ENCODE assay signal across 9 cellular contexts in the genomic region with DNA sequence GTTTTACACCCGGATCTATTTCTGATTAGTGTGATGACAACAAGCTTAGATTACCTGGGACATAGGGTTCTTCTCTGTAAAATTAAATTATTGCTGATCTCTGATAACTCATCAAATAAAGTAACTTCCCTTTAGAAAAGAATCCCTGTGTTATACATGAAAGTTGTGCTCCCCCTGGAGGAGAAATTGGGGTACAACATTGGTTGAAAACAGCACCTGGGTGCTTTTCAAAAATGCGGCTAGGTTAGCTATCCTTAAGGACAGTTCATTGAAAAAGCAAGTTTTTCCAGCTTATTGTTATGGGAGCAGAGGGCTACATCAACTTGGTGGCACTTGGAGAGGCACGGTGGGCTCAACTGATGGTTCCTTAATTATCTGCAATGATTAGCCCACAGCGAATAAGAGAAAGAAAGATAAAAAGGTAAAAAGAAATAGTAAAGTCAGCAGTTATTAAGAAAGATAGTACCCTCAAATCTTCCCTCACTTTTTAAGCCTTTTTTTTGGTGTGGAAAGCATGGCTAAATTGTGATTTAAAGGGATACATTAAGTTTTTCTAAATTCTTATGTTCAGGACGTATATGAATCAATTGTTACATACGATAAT.
A peak's percentile ranks its signal among the peaks of the same experiment; 100 is the strongest.
DNase-seq lines count a peak whose midpoint lies in the region; ATAC-seq and TF ChIP-seq lines count a peak whose summit lies in the region.
"Had no signal": no experiment of that assay in that cellular context is flagged by ENCODE, and none has a peak within 500 bp of the region (broad histone marks: within the 10 kb centered on the region; RNA-seq: fewer than 3 reads in every experiment).

No MANE protein-coding gene starts in this region.

- ATAC-seq in GM19035 (IDR thresholded peaks at IDR 0.05; ENCODE audit: unreplicated experiment) (peak; percentile 71), HG03045 (IDR thresholded peaks at IDR 0.05; ENCODE audit: unreplicated experiment) (no peak)
- peak; percentile 36 for ATAC-seq in naive thymus-derived CD4-positive, alpha-beta T cell

- POLR2A ChIA-PET in PC-9 (lab: Charles Lee; ENCODE audit: unreplicated experiment), result no interaction called here
- POLR2A ChIA-PET in naive thymus-derived CD4-positive, alpha-beta T cell (lab: Charles Lee), result no interaction called here

- CTCF ChIA-PET in PC-9 (lab: Charles Lee), result interaction anchor here (0.8 kb wide), 1 partner anchor 143 kb away, joined by 3 read pairs; no protein-coding TSS in a partner anchor
- CTCF ChIA-PET in naive thymus-derived CD4-positive, alpha-beta T cell (lab: Charles Lee), result interaction anchor here (0.7 to 1.1 kb wide), 2 partner anchors 75 to 769 kb away, joined by 3 read pairs; no protein-coding TSS in a partner anchor

- H3K4me1 ChIP-seq in PC-9 (replicated peaks; ENCODE audit: insufficient read depth), result no peaks in the 10 kb centered on the region
- no peaks in the 10 kb centered on the region for H3K4me1 ChIP-seq in naive thymus-derived CD4-positive, alpha-beta T cell (ENCODE audit: control insufficient read depth in 2 of 2, insufficient read depth in 2 of 2, low read length in 2 of 2)
- H3K4me1 ChIP-seq: BLaER1 had no signal

- no peaks in the 10 kb centered on the region for H3K36me3 Mint-ChIP-seq in naive thymus-derived CD4-positive, alpha-beta T cell

- H3K27me3 ChIP-seq in PC-9 (ENCODE audit: insufficient read depth, low read depth), result peaks cover 23% of the 10 kb centered on the region
- no peaks in the 10 kb centered on the region for H3K27me3 ChIP-seq in naive thymus-derived CD4-positive, alpha-beta T cell (ENCODE audit: control insufficient read depth in 2 of 2, insufficient read depth in 2 of 2, low read length in 2 of 2)

- peaks cover 0 to 1% (median 0%) of the 10 kb centered on the region in 11 donors for H3K9me3 Mint-ChIP-seq in naive thymus-derived CD4-positive, alpha-beta T cell

- peak; percentile 24 to 73 (median 42) for DNase-seq in NCI-H1417 (lab: John Stamatoyannopoulos, UW)
- no peak for DNase-seq in NCI-H1417 treated with DMSO at 0.1 percent for 48 hours (lab: John Stamatoyannopoulos, UW)
- DNase-seq in HK-2 (ENCODE audit: unreplicated experiment), result peak; percentile 25
- peak in 1 of 2 experiments; percentile 18 for DNase-seq in PC-9
- DNase-seq in dermis blood vessel endothelial cell, result peak; percentile 63
- DNase-seq in naive thymus-derived CD4-positive, alpha-beta T cell, result peak in 2 of 9 donors; percentile 8 to 11

- H3K36me3 ChIP-seq in PC-9 (ENCODE audit: low read depth), result no peaks in the 10 kb centered on the region
- H3K36me3 ChIP-seq in naive thymus-derived CD4-positive, alpha-beta T cell (ENCODE audit: control insufficient read depth in 2 of 3, insufficient read depth in 3 of 3, low read length in 3 of 3), result no peaks in the 10 kb centered on the region
- H3K36me3 ChIP-seq: BLaER1 had no signal

- peak; percentile 78 for TF ChIP-seq CTCF in PC-9 (conservative IDR thresholded peaks at IDR 0.05)

- H3K79me2 ChIP-seq in PC-9 (ENCODE audit: low read depth), result no peaks in the 10 kb centered on the region

- peaks cover 0 to 6% (median 3%) of the 10 kb centered on the region in 7 donors for H3K4me1 Mint-ChIP-seq in naive thymus-derived CD4-positive, alpha-beta T cell

- no TSS peak for BruUV-seq in PC-9 (replicated peaks; lab: Mats Ljungman, UMichigan)

- no peak overlapping the region for H3K4me2 ChIP-seq in PC-9
- H3K4me2 ChIP-seq: BLaER1 had no signal

- H3F3A ChIP-seq in PC-9 (ENCODE audit: insufficient read depth, low read depth), result no peaks in the 10 kb centered on the region

- H3K27me3 Mint-ChIP-seq in naive thymus-derived CD4-positive, alpha-beta T cell, result peaks cover 2 to 29% (median 15%) of the 10 kb centered on the region in 5 donors

- no peak overlapping the region for H3K27ac ChIP-seq in PC-9
- H3K27ac ChIP-seq in naive thymus-derived CD4-positive, alpha-beta T cell (ENCODE audit: low read depth, low read length), result no peak overlapping the region
- H3K27ac ChIP-seq: BLaER1 had no signal

- H3K9me3 ChIP-seq in PC-9 (ENCODE audit: insufficient read depth, low read depth), result no peaks in the 10 kb centered on the region
- H3K9me3 ChIP-seq in naive thymus-derived CD4-positive, alpha-beta T cell (ENCODE audit: control insufficient read depth in 2 of 3, low read length in 3 of 3), result no peaks in the 10 kb centered on the region
- H3K9me3 ChIP-seq: BLaER1 had no signal

- H3K27ac Mint-ChIP-seq in naive thymus-derived CD4-positive, alpha-beta T cell, result no peak overlapping the region

- intact Hi-C loops in PC-9 (cut with micrococcal nuclease; ENCODE audit: unreplicated experiment), result loop anchor here (2.0 kb wide), 2 partner anchors 163 to 239 kb away; no protein-coding TSS in a partner anchor
- intact Hi-C loops in naive thymus-derived CD4-positive, alpha-beta T cell (cut with micrococcal nuclease), result loop anchor here in 1 of 2 donors (2.0 kb wide), 1 partner anchor 163 kb away; no protein-coding TSS in a partner anchor

- no peaks in the 10 kb centered on the region for H3K9me2 ChIP-seq in PC-9 (ENCODE audit: insufficient read depth)

- H3K4me3 ChIP-seq in PC-9, result no peak overlapping the region
- no peak overlapping the region for H3K4me3 ChIP-seq in naive thymus-derived CD4-positive, alpha-beta T cell (ENCODE audit: low read length)
- H3K4me3 ChIP-seq: BLaER1 had no signal

- H3K4me3 Mint-ChIP-seq in naive thymus-derived CD4-positive, alpha-beta T cell, result peak overlapping the region in 7 of 10 donors; percentile 2 to 66 (median 32)

- H4K20me1 ChIP-seq in PC-9 (ENCODE audit: insufficient read depth), result no peaks in the 10 kb centered on the region
- H4K20me1 ChIP-seq: BLaER1 had no signal

- H2AFZ ChIP-seq in PC-9, result no peak overlapping the region
